10 cellular contexts compared by ENCODE assay signal in genomic region chr11:10414659-10415058, GRCh38. TPM values are rescaled to one million over a fixed set of nuclear protein-coding genes. Genes with fewer than 3 reads are reported as not detected.
DNase-seq lines count a peak whose midpoint lies in the region; ATAC-seq, FAIRE-seq and TF ChIP-seq lines count a peak whose summit lies in the region.
"Had no signal": no experiment of that assay in that cellular context is flagged by ENCODE, and none has a peak within 500 bp of the region (broad histone marks: within the 10 kb centered on the region; RNA-seq: fewer than 3 reads in every experiment).

No MANE protein-coding gene starts in this region.

- peak overlapping the region; percentile 40; the same call in 1 of the 2 replicates for H4K91ac ChIP-seq in IMR-90 (ENCODE audit: insufficient read depth, low read depth, low read length)
- H4K91ac ChIP-seq in trophoblast cell (ENCODE audit: low read depth, low read length), result no peak overlapping the region

- peaks cover 10% of the 10 kb centered on the region for H3K4me1 Mint-ChIP-seq in astrocyte (ENCODE audit: low read depth, unreplicated experiment)

- in situ Hi-C loops in IMR-90 (cut with MboI; ENCODE audit: low sequenced_read_pairs), result loop anchor here (5.0 kb wide), 1 partner anchor 78 kb away; no protein-coding TSS in a partner anchor

- no peak overlapping the region for H3K27ac ChIP-seq in IMR-90 (ENCODE audit: insufficient read depth, low read length)
- H3K27ac ChIP-seq in astrocyte (ENCODE audit: low read depth, low read length), result no peak overlapping the region
- H3K27ac ChIP-seq in lung (ENCODE audit: low read depth in 1 of 2, low read length in 1 of 2), result no peak overlapping the region
- H3K27ac ChIP-seq in trophoblast cell (ENCODE audit: low read depth, low read length), result no peak overlapping the region

- peak overlapping the region; percentile 9; the same call in 1 of the 2 replicates for H2BK120ac ChIP-seq in IMR-90 (ENCODE audit: low read depth, low read length)
- H2BK120ac ChIP-seq in trophoblast cell (ENCODE audit: insufficient read depth, low read length, poor library complexity), result no peak overlapping the region

- no peaks in the 10 kb centered on the region for H3K9me3 Mint-ChIP-seq in astrocyte (ENCODE audit: unreplicated experiment)
- H3K9me3 Mint-ChIP-seq: activated naive CD4-positive, alpha-beta T cell treated with anti-CD3 and anti-CD28 coated beads, Interleukin-2, amount 50 U/mL, for 24 hours had no signal

- H3K23ac ChIP-seq in IMR-90 (ENCODE audit: low read depth, low read length) (no peak overlapping the region; the same call in 1 of the 2 replicates), trophoblast cell (ENCODE audit: low read length) (no peak overlapping the region)

- H4K12ac ChIP-seq in trophoblast cell (ENCODE audit: low read depth, low read length), result no peak overlapping the region

- DNase-seq in AG08396 (ENCODE audit: low spot score), result peak; percentile 28
- peak; percentile 21 for DNase-seq in IMR-90
- peak; percentile 48 for DNase-seq in astrocyte (ENCODE audit: low read depth)
- DNase-seq in lung (ENCODE audit: low spot score), result no peak
- DNase-seq in trophoblast cell, result no peak
- DNase-seq in NAMALWA (ENCODE audit: low spot score), result no peak
- DNase-seq in OCI-M2 (lab: John Stamatoyannopoulos, UW; ENCODE audit: unreplicated experiment), result no peak
- DNase-seq: DMS 273 treated with DMSO at 0.1 percent for 48 hours had no signal

- H2BK5ac ChIP-seq in IMR-90 (ENCODE audit: low read depth, low read length, poor library complexity, severe bottlenecking), result no peak overlapping the region
- H2BK5ac ChIP-seq in trophoblast cell (ENCODE audit: low read depth, low read length, poor library complexity), result no peak overlapping the region

- no peak overlapping the region for H3K4me2 ChIP-seq in IMR-90 (ENCODE audit: low read depth, low read length)
- no peak overlapping the region for H3K4me2 ChIP-seq in astrocyte (ENCODE audit: low read length)
- no peak overlapping the region for H3K4me2 ChIP-seq in trophoblast cell (ENCODE audit: low read length)

- H3K14ac ChIP-seq in IMR-90 (replicated peaks; ENCODE audit: low read depth, low read length) (no peak overlapping the region), trophoblast cell (ENCODE audit: low read length) (no peak overlapping the region)

- H4K8ac ChIP-seq in IMR-90 (ENCODE audit: low read depth in 2 of 2, low read length in 2 of 2) (peak overlapping the region in 1 of 2 experiments; percentile 14; a peak in 1 of 4 replicates), trophoblast cell (ENCODE audit: low read depth, low read length) (no peak overlapping the region)

- no peak for TF ChIP-seq RAD21 in IMR-90 (IDR thresholded peaks at IDR 0.05; ENCODE audit: low read length)

- H3K36me3 Mint-ChIP-seq in astrocyte (ENCODE audit: low read depth, unreplicated experiment), result no peaks in the 10 kb centered on the region
- H3K36me3 Mint-ChIP-seq: activated naive CD4-positive, alpha-beta T cell treated with anti-CD3 and anti-CD28 coated beads, Interleukin-2, amount 50 U/mL, for 24 hours had no signal

- H3K79me2 ChIP-seq in astrocyte (ENCODE audit: insufficient read depth, low read length) (no peaks in the 10 kb centered on the region), trophoblast cell (ENCODE audit: control insufficient read depth, insufficient read depth, low read length, poor library complexity) (no peaks in the 10 kb centered on the region)

- dilution Hi-C loops in IMR-90 (cut with HindIII; ENCODE audit: low sequenced_read_pairs, unreplicated experiment), result no loop called here

- no peak overlapping the region for H3K56ac ChIP-seq in IMR-90 (ENCODE audit: extremely low read depth, insufficient read depth, low read length)

- no peak for TF ChIP-seq CTCF in IMR-90 (conservative IDR thresholded peaks at IDR 0.05; ENCODE audit: low read depth, low read length)
- TF ChIP-seq CTCF in astrocyte (IDR thresholded peaks at IDR 0.05; ENCODE audit: insufficient read depth, low read depth, low read length), result no peak
- TF ChIP-seq CTCF in lung (IDR thresholded peaks at IDR 0.05; ENCODE audit: control extremely low read depth, extremely low read depth), result no peak

- 56% methylated on average over 5 of the region's 10 CpGs; no CpG with 5 or more reads in 1 of the 2 experiments for WGBS in IMR-90 (ENCODE audit: extremely low coverage in 2 of 2, insufficient read length in 1 of 2), 2 experiments
- 11 to 33% methylated on average over 10 of the region's 10 CpGs for WGBS in lung, 2 donors
- WGBS in trophoblast cell (ENCODE audit: extremely low coverage, insufficient coverage, insufficient read length), result no CpG with 5 or more reads among the region's 10 CpGs

- H3K36me3 ChIP-seq in IMR-90 (ENCODE audit: control insufficient read depth, insufficient read depth, low read length) (no peaks in the 10 kb centered on the region), astrocyte (ENCODE audit: insufficient read depth, low read length) (no peaks in the 10 kb centered on the region), lung (ENCODE audit: control insufficient read depth in 2 of 2, insufficient read depth in 2 of 2, low read length in 2 of 2) (no peaks in the 10 kb centered on the region), trophoblast cell (ENCODE audit: control insufficient read depth in 1 of 2, insufficient read depth in 2 of 2, low read length in 2 of 2) (no peaks in the 10 kb centered on the region)

- H2BK12ac ChIP-seq in trophoblast cell (ENCODE audit: low read length), result no peak overlapping the region

- H3K79me1 ChIP-seq in IMR-90 (ENCODE audit: low read depth in 1 of 2, low read length in 2 of 2) (no peaks in the 10 kb centered on the region), trophoblast cell (ENCODE audit: low read length) (no peaks in the 10 kb centered on the region)

- H3K27me3 ChIP-seq in IMR-90 (ENCODE audit: control insufficient read depth, insufficient read depth, low read length), result no peaks in the 10 kb centered on the region
- peaks cover 7% of the 10 kb centered on the region for H3K27me3 ChIP-seq in astrocyte (ENCODE audit: insufficient read depth, low read length)
- H3K27me3 ChIP-seq in lung (ENCODE audit: control insufficient read depth, insufficient read depth), result no peaks in the 10 kb centered on the region
- H3K27me3 ChIP-seq in trophoblast cell (ENCODE audit: insufficient read depth, low read length), result no peaks in the 10 kb centered on the region

- no peaks in the 10 kb centered on the region for H4K20me1 ChIP-seq in IMR-90 (ENCODE audit: insufficient read depth, low read length)
- no peaks in the 10 kb centered on the region for H4K20me1 ChIP-seq in astrocyte (ENCODE audit: insufficient read depth, low read length)

- CTCF ChIA-PET in IMR-90 (lab: Yijun Ruan, JAX), result interaction anchor here (1.3 kb wide), 1 partner anchor 150 kb away, joined by 3 read pairs; no protein-coding TSS in a partner anchor

- H3K9me3 ChIP-seq in IMR-90 (ENCODE audit: control insufficient read depth, insufficient read depth, low read length) (no peaks in the 10 kb centered on the region), astrocyte (ENCODE audit: insufficient read depth, low read depth, low read length) (no peaks in the 10 kb centered on the region), lung (ENCODE audit: control insufficient read depth in 2 of 2, insufficient read depth in 1 of 2, low read length in 1 of 2) (no peaks in the 10 kb centered on the region), trophoblast cell (ENCODE audit: insufficient read depth, low read depth, low read length) (no peaks in the 10 kb centered on the region)

- H2AK9ac ChIP-seq in IMR-90 (replicated peaks; ENCODE audit: low read depth, low read length, poor library complexity), result no peak overlapping the region

- ATAC-seq in IMR-90 (ENCODE audit: low read depth) (0 out of 2 replicates have a peak, but pooled peaks have one; percentile 24), lung (ENCODE audit: insufficient read depth, low FRiP score) (peak; percentile 67), HG02610 (IDR thresholded peaks at IDR 0.05; ENCODE audit: unreplicated experiment) (no peak)

- intact Hi-C loops in IMR-90 (cut with micrococcal nuclease), result no loop called here

- H3K9ac ChIP-seq in IMR-90 (ENCODE audit: low read depth, low read length) (no peak overlapping the region), astrocyte (ENCODE audit: low read length) (no peak overlapping the region), trophoblast cell (ENCODE audit: low read length) (no peak overlapping the region)

- TF ChIP-seq POLR2A in IMR-90 (IDR thresholded peaks at IDR 0.05; ENCODE audit: low read depth, low read length), result no peak

- no peak overlapping the region for H2AK5ac ChIP-seq in IMR-90 (ENCODE audit: low read depth, low read length)
- H2AK5ac ChIP-seq in trophoblast cell (ENCODE audit: low read length), result no peak overlapping the region

- H3K4me3 ChIP-seq in IMR-90 (ENCODE audit: insufficient read depth, low read depth, low read length), result no peak overlapping the region
- no peak overlapping the region for H3K4me3 ChIP-seq in astrocyte (ENCODE audit: insufficient read depth, low read depth, low read length)
- H3K4me3 ChIP-seq in lung, result no peak overlapping the region
- H3K4me3 ChIP-seq in trophoblast cell (ENCODE audit: low read depth, low read length), result no peak overlapping the region

- BruUV-seq in IMR-90 (replicated peaks; lab: Mats Ljungman, UMichigan), result no TSS peak

- H3K18ac ChIP-seq in IMR-90 (ENCODE audit: low read depth, low read length) (peak overlapping the region; percentile 47), trophoblast cell (ENCODE audit: low read length) (no peak overlapping the region)

- H2AFZ ChIP-seq in IMR-90 (replicated peaks; ENCODE audit: low read length, poor library complexity), result peak overlapping the region; percentile 70
- H2AFZ ChIP-seq in astrocyte (ENCODE audit: low read depth, low read length), result no peak overlapping the region
- no peak overlapping the region for H2AFZ ChIP-seq in trophoblast cell (ENCODE audit: insufficient read depth, low read length, poor library complexity)

- no peak overlapping the region for H2BK15ac ChIP-seq in IMR-90 (ENCODE audit: low read depth, low read length)

- no peak for FAIRE-seq in astrocyte (lab: Jason Lieb, UNC)

- POLR2A ChIA-PET in IMR-90 (lab: Charles Lee; ENCODE audit: unreplicated experiment), result no interaction called here

- H3K27ac Mint-ChIP-seq in astrocyte (ENCODE audit: unreplicated experiment), result no peak overlapping the region
- H3K27ac Mint-ChIP-seq: activated naive CD4-positive, alpha-beta T cell treated with anti-CD3 and anti-CD28 coated beads, Interleukin-2, amount 50 U/mL, for 24 hours had no signal

- H3K27me3 Mint-ChIP-seq in astrocyte (ENCODE audit: low read depth, unreplicated experiment), result peaks cover 6% of the 10 kb centered on the region
- H3K27me3 Mint-ChIP-seq: activated naive CD4-positive, alpha-beta T cell treated with anti-CD3 and anti-CD28 coated beads, Interleukin-2, amount 50 U/mL, for 24 hours had no signal

- H3K4me1 ChIP-seq in IMR-90 (ENCODE audit: control insufficient read depth, insufficient read depth, low read length) (peaks cover 4% of the 10 kb centered on the region), astrocyte (ENCODE audit: insufficient read depth, low read length) (no peaks in the 10 kb centered on the region), lung (ENCODE audit: control insufficient read depth in 2 of 2, insufficient read depth in 2 of 2, low read length in 2 of 2) (peaks cover 0 to 3% of the 10 kb centered on the region in 2 donors), trophoblast cell (ENCODE audit: control insufficient read depth in 1 of 2, insufficient read depth in 2 of 2, low read length in 2 of 2) (no peaks in the 10 kb centered on the region)

- no peak overlapping the region for H3K4ac ChIP-seq in IMR-90 (ENCODE audit: low read depth, low read length)
- no peak overlapping the region for H3K4ac ChIP-seq in trophoblast cell (ENCODE audit: low read depth, low read length)

- no peak overlapping the region for H3K4me3 Mint-ChIP-seq in astrocyte (ENCODE audit: unreplicated experiment)
- H3K4me3 Mint-ChIP-seq: activated naive CD4-positive, alpha-beta T cell treated with anti-CD3 and anti-CD28 coated beads, Interleukin-2, amount 50 U/mL, for 24 hours had no signal

- no peaks in the 10 kb centered on the region for H3K9me1 ChIP-seq in IMR-90 (ENCODE audit: insufficient read depth, low read length)

- peak overlapping the region; percentile 5 for H2BK20ac ChIP-seq in IMR-90 (ENCODE audit: low read depth, low read length)

- H4K5ac ChIP-seq in IMR-90 (ENCODE audit: low read depth, low read length), result peak overlapping the region; percentile 40; the same call in 1 of the 2 replicates

RNA-seq across cellular contexts. Expression of gene AMPD3, which starts 40.4 kb away (rescaled TPM):
- 8.1 and 8.6 TPM in 2 replicates for total RNA-seq in IMR-90 (2012; rRNA removed)
- 10.8 and 12.1 TPM in 2 replicates for polyA plus RNA-seq in IMR-90 (2012; rRNA removed)
- 7.4 and 13.3 TPM in 2 replicates for polyA plus RNA-seq in IMR-90 (2012; cell fraction: cytosol; rRNA removed)
- polyA plus RNA-seq in IMR-90 (2012; cell fraction: nucleus; rRNA removed; ENCODE audit: low replicate concordance), result 19.2 and 26.6 TPM in 2 replicates
- 4.3 and 5.6 TPM in 2 replicates for total RNA-seq in astrocyte
- total RNA-seq in lung, result 10 to 100 TPM; 20.8 to 27.6 TPM
- polyA plus RNA-seq in lung, result 10 to 100 TPM in 1 of 2 donors, 1 to 10 TPM in 1; 3.8 to 29.0 TPM
- polyA plus RNA-seq in trophoblast cell (2013), result 2.4 and 2.7 TPM in 2 replicates

Comparison
In these comparisons a context has a peak if more than half of its experiments do, and no peak if none do; other contexts are left out.
1. DNase-seq: peak in AG08396 (single experiment), IMR-90 (single experiment) and astrocyte (single experiment); none in lung (single experiment), trophoblast cell (0 of 2), NAMALWA (single experiment) and OCI-M2 (single experiment).